11 cellular contexts compared by ENCODE assay signal in the genomic region with DNA sequence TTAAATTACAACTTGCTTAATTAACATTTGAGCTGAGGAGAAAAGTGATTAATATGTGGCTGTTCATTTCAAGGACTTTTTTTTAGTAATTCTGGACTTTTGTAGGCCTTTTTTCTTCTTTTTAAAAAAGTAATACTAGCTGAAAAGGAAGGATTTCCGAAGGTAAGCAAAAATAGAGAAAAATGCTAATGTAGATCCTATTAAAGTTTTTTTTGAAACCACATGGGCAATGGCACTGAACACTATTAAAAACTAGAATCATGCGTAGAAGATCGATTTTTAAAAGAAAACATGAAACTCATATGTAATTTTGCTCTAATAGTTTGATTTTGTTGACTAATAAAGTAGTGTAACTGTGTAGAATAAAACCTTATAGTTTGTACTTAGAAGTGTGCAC. TPM values are rescaled to one million over a fixed set of nuclear protein-coding genes. Genes with fewer than 3 reads are reported as not detected.
A peak's percentile ranks its signal among the peaks of the same experiment; 100 is the strongest.
DNase-seq lines count a peak whose midpoint lies in the region; ATAC-seq and TF ChIP-seq lines count a peak whose summit lies in the region.
"Had no signal": no experiment of that assay in that cellular context is flagged by ENCODE, and none has a peak within 500 bp of the region (broad histone marks: within the 10 kb centered on the region; RNA-seq: fewer than 3 reads in every experiment).

No MANE protein-coding gene starts in this region.

- peak overlapping the region; percentile 87 for H3K4me3 Mint-ChIP-seq in WTC11
- H3K4me3 Mint-ChIP-seq: dendritic cell treated with granulocyte-macrophage colony-stimulating factor and Interleukin-4, amounts not matched to agents 40 ng/mL and 50 ng/mL, for 4 days had no signal

- no peaks in the 10 kb centered on the region for H3K27me3 ChIP-seq in right atrium auricular region
- peaks cover 17% of the 10 kb centered on the region for H3K27me3 ChIP-seq in iPS-18a (ENCODE audit: control insufficient read depth, insufficient read depth, low read length)
- H3K27me3 ChIP-seq in upper lobe of right lung, result no peaks in the 10 kb centered on the region

- H3K9me3 ChIP-seq in right atrium auricular region (no peaks in the 10 kb centered on the region), iPS-18a (ENCODE audit: control insufficient read depth, low read depth, low read length) (no peaks in the 10 kb centered on the region), upper lobe of right lung (no peaks in the 10 kb centered on the region)

- peak overlapping the region; percentile 63 for H3K9ac ChIP-seq in iPS-18a (ENCODE audit: low read length)

- H3K4me1 Mint-ChIP-seq in WTC11, result peaks cover 50% of the 10 kb centered on the region

- TF ChIP-seq CTCF in right atrium auricular region (IDR thresholded peaks at IDR 0.05), result no peak
- TF ChIP-seq CTCF in WTC11 (IDR thresholded peaks at IDR 0.05), result no peak
- no peak for TF ChIP-seq CTCF in upper lobe of right lung (IDR thresholded peaks at IDR 0.05)

- H3K36me3 Mint-ChIP-seq in WTC11, result no peaks in the 10 kb centered on the region

- H3K27me3 Mint-ChIP-seq in WTC11 (ENCODE audit: low read depth), result peaks cover 5% of the 10 kb centered on the region; the same call in 1 of the 2 replicates

- ATAC-seq in Right ventricle myocardium inferior (no peak), WTC11 (no peak), upper lobe of right lung (no peak), GM21390 (IDR thresholded peaks at IDR 0.05; ENCODE audit: unreplicated experiment) (no peak), HG02642 (IDR thresholded peaks at IDR 0.05; ENCODE audit: poor library complexity, unreplicated experiment) (no peak)

- H3K9me3 Mint-ChIP-seq in WTC11, result no peaks in the 10 kb centered on the region
- H3K9me3 Mint-ChIP-seq: dendritic cell treated with granulocyte-macrophage colony-stimulating factor and Interleukin-4, amounts not matched to agents 40 ng/mL and 50 ng/mL, for 4 days had no signal

- H3K27ac Mint-ChIP-seq in WTC11, result peak overlapping the region; percentile 93; the same call in 1 of the 2 replicates
- H3K27ac Mint-ChIP-seq: dendritic cell treated with granulocyte-macrophage colony-stimulating factor and Interleukin-4, amounts not matched to agents 40 ng/mL and 50 ng/mL, for 4 days had no signal

- POLR2A ChIA-PET in WTC11 (lab: Charles Lee) (no interaction called here), HEK293T (lab: Yijun Ruan, JAX) (no interaction called here)

- peak overlapping the region; percentile 91 to 96 for H3K27ac ChIP-seq in right atrium auricular region
- no peak overlapping the region for H3K27ac ChIP-seq in iPS-18a (ENCODE audit: low read length)
- peak overlapping the region; percentile 83 for H3K27ac ChIP-seq in upper lobe of right lung

- intact Hi-C loops in Right ventricle myocardium inferior (cut with DNase I), result loop anchor here (5.0 kb wide), 2 partner anchors 77 to 143 kb away; partner anchors contain the start of gene PRIM2
- intact Hi-C loops in upper lobe of right lung (cut with DNase I), result no loop called here

- CTCF ChIA-PET in WTC11 (lab: Charles Lee) (no interaction called here), HEK293T (lab: Yijun Ruan, JAX) (no interaction called here)

- H3K4me3 ChIP-seq in right atrium auricular region (no peak overlapping the region), iPS-18a (ENCODE audit: low read length) (peak overlapping the region; percentile 85), upper lobe of right lung (peak overlapping the region; percentile 71)

- H3K4me1 ChIP-seq in right atrium auricular region (peaks cover 0 to 32% of the 10 kb centered on the region in 2 donors), iPS-18a (ENCODE audit: control insufficient read depth, low read depth, low read length) (peaks cover 21% of the 10 kb centered on the region), upper lobe of right lung (peaks cover 10% of the 10 kb centered on the region)

- DNase-seq in right atrium auricular region (ENCODE audit: low spot score) (no peak), Right ventricle myocardium inferior (ENCODE audit: missing footprints) (no peak), WTC11 (ENCODE audit: low spot score) (no peak), upper lobe of right lung (no peak), HEK293T (ENCODE audit: extremely low spot score) (no peak)
- DNase-seq: activated CD8-positive, alpha-beta memory T cell treated with anti-CD3 and anti-CD28 coated beads for 24 hours; kidney had no signal

- H3K36me3 ChIP-seq in right atrium auricular region (no peaks in the 10 kb centered on the region), iPS-18a (ENCODE audit: control insufficient read depth, low read depth, low read length) (no peaks in the 10 kb centered on the region), upper lobe of right lung (no peaks in the 10 kb centered on the region)

TF ChIP-seq in WTC11, 78 proteins besides CTCF, POLR2A, EP300 and RAD21 (continues in another document):
- no peak for TF ChIP-seq ZNF281 (CRISPR knock-in tag; IDR thresholded peaks at IDR 0.05)
- TF ChIP-seq ZNF671 (CRISPR knock-in tag; IDR thresholded peaks at IDR 0.05), result no peak

TF ChIP-seq in HEK293T, 16 proteins besides CTCF, POLR2A, EP300 and RAD21:
- TF ChIP-seq HDGF (IDR thresholded peaks at IDR 0.05; ENCODE audit: borderline replicate concordance), result no peak
- TF ChIP-seq TARDBP (IDR thresholded peaks at IDR 0.05), result no peak
- no peak for TF ChIP-seq FOXM1 (IDR thresholded peaks at IDR 0.05; ENCODE audit: borderline replicate concordance)
- TF ChIP-seq ELF4 (IDR thresholded peaks at IDR 0.05), result no peak
- TF ChIP-seq BHLHE40 (IDR thresholded peaks at IDR 0.05; ENCODE audit: borderline replicate concordance), result no peak
- TF ChIP-seq FOXA1 (IDR thresholded peaks at IDR 0.05), result no peak
- no peak for TF ChIP-seq CTBP1 (IDR thresholded peaks at IDR 0.05; ENCODE audit: borderline replicate concordance)
- TF ChIP-seq SP1 (IDR thresholded peaks at IDR 0.05), result no peak
- TF ChIP-seq FOXK2 (IDR thresholded peaks at IDR 0.05), result no peak
- TF ChIP-seq ARNT (IDR thresholded peaks at IDR 0.05), result no peak
- no peak for TF ChIP-seq NFRKB (IDR thresholded peaks at IDR 0.05)
- TF ChIP-seq SUZ12 (IDR thresholded peaks at IDR 0.05), result no peak
- no peak for TF ChIP-seq LEF1 (IDR thresholded peaks at IDR 0.05; ENCODE audit: borderline replicate concordance)
- no peak for TF ChIP-seq L3MBTL2 (conservative IDR thresholded peaks at IDR 0.05)
- no peak for TF ChIP-seq ZNF384 (IDR thresholded peaks at IDR 0.05)
- no peak for TF ChIP-seq PKNOX1 (IDR thresholded peaks at IDR 0.05)
TF ChIP-seq in HEK293T: peak in this region for 0.

RNA-seq across cellular contexts. Expression of gene BAG2, which starts 2.4 kb away (rescaled TPM):
- total RNA-seq in right atrium auricular region (10 to 100 TPM; 12.3 to 16.4 TPM), Right ventricle myocardium inferior (15.4 TPM), WTC11 (2021) (7.5 to 8.0 TPM (median 8.0 TPM) in 3 replicates), upper lobe of right lung (7.1 TPM)

RNA-seq across cellular contexts. Expression of gene RAB23, which starts 47.6 kb away (rescaled TPM):
- 1 to 10 TPM; 8.6 to 10.0 TPM for total RNA-seq in right atrium auricular region
- 12.0 TPM for total RNA-seq in Right ventricle myocardium inferior
- 11.3 to 14.8 TPM (median 14.5 TPM) in 3 replicates for total RNA-seq in WTC11 (2021)
- total RNA-seq in upper lobe of right lung, result 13.7 TPM

Comparison
In these comparisons a context has a peak if more than half of its experiments do, and no peak if none do; other contexts are left out.
1. H3K4me3 ChIP-seq: peak in iPS-18a (single experiment) and upper lobe of right lung (single experiment); none in right atrium auricular region (0 of 2).